ENCODE assay signal across 15 cellular contexts in genomic region chr15:39720721-39721611, GRCh38.
DNase-seq lines count a peak whose midpoint lies in the region; ATAC-seq, FAIRE-seq and TF ChIP-seq lines count a peak whose summit lies in the region.
"Had no signal": no experiment of that assay in that cellular context is flagged by ENCODE, and none has a peak within 500 bp of the region (broad histone marks: within the 10 kb centered on the region; RNA-seq: fewer than 3 reads in every experiment).

No MANE protein-coding gene starts in this region.

- intact Hi-C loops in PC-3 (cut with micrococcal nuclease), result no loop called here
- intact Hi-C loops in HepG2 (cut with micrococcal nuclease; ENCODE audit: unreplicated experiment), result no loop called here
- intact Hi-C loops in OCI-LY7 (cut with micrococcal nuclease; ENCODE audit: unreplicated experiment), result no loop called here
- intact Hi-C loops in dorsolateral prefrontal cortex (cut with DNase I), result no loop called here

- H4K20me1 ChIP-seq in GM23248 (ENCODE audit: insufficient read depth), result no peaks in the 10 kb centered on the region
- no peaks in the 10 kb centered on the region for H4K20me1 ChIP-seq in PC-3 (ENCODE audit: low read length)
- no peaks in the 10 kb centered on the region for H4K20me1 ChIP-seq in HepG2 (ENCODE audit: insufficient read depth, low read length)
- H4K20me1 ChIP-seq in OCI-LY7 (ENCODE audit: insufficient read depth, low read length), result no peaks in the 10 kb centered on the region

- H3K27me3 ChIP-seq in GM23248 (replicated peaks; ENCODE audit: insufficient read depth) (no peaks in the 10 kb centered on the region), PC-3 (ENCODE audit: low read length) (no peaks in the 10 kb centered on the region), trophoblast cell (ENCODE audit: insufficient read depth, low read length) (no peaks in the 10 kb centered on the region), HepG2 (ENCODE audit: control insufficient read depth in 1 of 2, insufficient read depth in 2 of 2, low read length in 2 of 2) (no peaks in the 10 kb centered on the region), dorsolateral prefrontal cortex (no peaks in the 10 kb centered on the region)
- H3K27me3 ChIP-seq: cardiac muscle cell had no signal

- no peaks in the 10 kb centered on the region for H3K79me2 ChIP-seq in GM23248 (ENCODE audit: insufficient read depth)
- H3K79me2 ChIP-seq in PC-3 (ENCODE audit: low read length), result no peaks in the 10 kb centered on the region
- H3K79me2 ChIP-seq in trophoblast cell (ENCODE audit: control insufficient read depth, insufficient read depth, low read length, poor library complexity), result no peaks in the 10 kb centered on the region
- no peaks in the 10 kb centered on the region for H3K79me2 ChIP-seq in HepG2 (ENCODE audit: insufficient read depth, low read length)
- no peaks in the 10 kb centered on the region for H3K79me2 ChIP-seq in OCI-LY7 (ENCODE audit: insufficient read depth, low read depth, low read length)

- POLR2A ChIA-PET in PC-3 (lab: Charles Lee; ENCODE audit: unreplicated experiment), result no interaction called here
- POLR2A ChIA-PET in HepG2 (lab: Yijun Ruan, JAX), result no interaction called here
- POLR2A ChIA-PET in OCI-LY7 (lab: Charles Lee), result interaction anchor here (0.6 kb wide), 1 partner anchor 14 kb away, joined by 3 read pairs; no protein-coding TSS in a partner anchor

- H3K36me3 ChIP-seq in GM23248 (ENCODE audit: low read depth) (no peaks in the 10 kb centered on the region), PC-3 (ENCODE audit: low read depth, low read length) (no peaks in the 10 kb centered on the region), trophoblast cell (ENCODE audit: control insufficient read depth in 1 of 2, insufficient read depth in 2 of 2, low read length in 2 of 2) (no peaks in the 10 kb centered on the region), HepG2 (replicated peaks in 1 of 2; ENCODE audit: control insufficient read depth in 1 of 2, insufficient read depth in 2 of 2, low read length in 2 of 2) (no peaks in the 10 kb centered on the region), OCI-LY7 (ENCODE audit: insufficient read depth, low read length) (no peaks in the 10 kb centered on the region)
- H3K36me3 ChIP-seq: cardiac muscle cell, WERI-Rb-1 had no signal

- BruUV-seq in PC-3 (replicated peaks; lab: Mats Ljungman, UMichigan), result no TSS peak
- BruUV-seq in HepG2 (replicated peaks; lab: Mats Ljungman, UMichigan), result no TSS peak
- BruUV-seq in OCI-LY7 (replicated peaks; lab: Mats Ljungman, UMichigan), result no TSS peak

- FAIRE-seq in HepG2 (lab: Jason Lieb, UNC), result no peak

- ATAC-seq in PC-3 (peak; percentile 63; the same call in 1 of the 2 replicates), HepG2 (no peak)
- ATAC-seq: stimulated activated effector memory CD8-positive, alpha-beta T cell treated with anti-CD3 and anti-CD28 coated beads, Interleukin-12 subunit alpha, Interleukin-12 subunit beta, amount 100 ng/mL, for 72 hours had no signal

- no peak overlapping the region for H3K14ac ChIP-seq in trophoblast cell (ENCODE audit: low read length)

- no peak for TF ChIP-seq EP300 in HepG2 (IDR thresholded peaks at IDR 0.05; ENCODE audit: low read depth in 2 of 2, low read length in 2 of 2)
- no peak for TF ChIP-seq EP300 in HepG2 (CRISPR knock-in tag; IDR thresholded peaks at IDR 0.05; ENCODE audit: borderline replicate concordance)

- DNase-seq in GM23248 (peak; percentile 70), PC-3 (peak; percentile 61), epithelial cell of prostate (ENCODE audit: low read depth, low spot score) (peak; percentile 16), trophoblast cell (peak; percentile 71 to 93), NOMO-1 (lab: John Stamatoyannopoulos, UW; ENCODE audit: unreplicated experiment in 2 of 2) (no peak), HepG2 (ENCODE audit: low spot score) (no peak), OCI-LY7 (ENCODE audit: low spot score) (no peak), dorsolateral prefrontal cortex (no peak)
- DNase-seq: DMS53, erythroblast, NCI-H2029, nucleus accumbens, WERI-Rb-1 had no signal

- no peak overlapping the region for H2BK120ac ChIP-seq in trophoblast cell (ENCODE audit: insufficient read depth, low read length, poor library complexity)

- no peak overlapping the region for H3K18ac ChIP-seq in trophoblast cell (ENCODE audit: low read length)

- no peak overlapping the region for H2AK5ac ChIP-seq in trophoblast cell (ENCODE audit: low read length)

- peak overlapping the region; percentile 11 for H2AFZ ChIP-seq in GM23248
- H2AFZ ChIP-seq in PC-3 (ENCODE audit: low read length), result no peak overlapping the region
- H2AFZ ChIP-seq in trophoblast cell (ENCODE audit: insufficient read depth, low read length, poor library complexity), result no peak overlapping the region
- H2AFZ ChIP-seq in HepG2 (ENCODE audit: low read length), result no peak overlapping the region
- H2AFZ ChIP-seq in OCI-LY7 (ENCODE audit: low read length), result no peak overlapping the region

- in situ Hi-C loops in GM23248 (cut with MboI) (no loop called here), HepG2 (cut with HindIII; ENCODE audit: extremely low pct_ligation_motif_present, low pct_unique_long_range_greater_than_20kb) (no loop called here)

- 28 to 30% methylated on average over 5 of the region's 5 CpGs for WGBS in GM23248 (ENCODE audit: low coverage in 1 of 2, low lambda C conversion rate in 2 of 2, missing lambda C conversion rate in 2 of 2), 2 experiments
- WGBS in trophoblast cell (ENCODE audit: extremely low coverage, insufficient coverage, insufficient read length), result no CpG with 5 or more reads among the region's 5 CpGs
- 27% methylated on average over 5 of the region's 5 CpGs for WGBS in HepG2 (ENCODE audit: low lambda C conversion rate)

- peaks cover 35% of the 10 kb centered on the region for H3K4me1 ChIP-seq in GM23248 (ENCODE audit: insufficient read depth)
- H3K4me1 ChIP-seq in PC-3 (ENCODE audit: insufficient read depth, low read length), result peaks cover 13% of the 10 kb centered on the region
- H3K4me1 ChIP-seq in trophoblast cell (ENCODE audit: control insufficient read depth in 1 of 2, insufficient read depth in 2 of 2, low read length in 2 of 2), result peaks cover 0 to 3% of the 10 kb centered on the region in 2 experiments
- no peaks in the 10 kb centered on the region; the same call in 1 of the 2 replicates for H3K4me1 ChIP-seq in HepG2 (ENCODE audit: insufficient read depth, low read length)
- no peaks in the 10 kb centered on the region for H3K4me1 ChIP-seq in OCI-LY7 (ENCODE audit: insufficient read depth, low read length, poor library complexity, severe bottlenecking)

- TF ChIP-seq POLR2A in HepG2 (IDR thresholded peaks at IDR 0.05; ENCODE audit: insufficient read depth in 1 of 2, low read depth in 2 of 2, low read length in 2 of 2), result no peak

- peak overlapping the region; percentile 72 for H3K4me2 ChIP-seq in GM23248 (ENCODE audit: unreplicated experiment)
- peak overlapping the region; percentile 29; the same call in 1 of the 2 replicates for H3K4me2 ChIP-seq in PC-3 (ENCODE audit: low read length)
- no peak overlapping the region for H3K4me2 ChIP-seq in trophoblast cell (ENCODE audit: low read length)
- H3K4me2 ChIP-seq in HepG2 (ENCODE audit: low read depth, low read length), result no peak overlapping the region
- H3K4me2 ChIP-seq in OCI-LY7 (ENCODE audit: low read length), result no peak overlapping the region

- H3K9ac ChIP-seq in GM23248 (peak overlapping the region; percentile 37), PC-3 (ENCODE audit: low read length) (no peak overlapping the region), trophoblast cell (ENCODE audit: low read length) (no peak overlapping the region), HepG2 (ENCODE audit: insufficient read depth, low read depth, low read length) (no peak overlapping the region)

- H3K4me3 ChIP-seq in GM23248 (peak overlapping the region; percentile 50), PC-3 (ENCODE audit: low read length) (no peak overlapping the region), trophoblast cell (ENCODE audit: low read depth, low read length) (no peak overlapping the region), HepG2 (replicated peaks in 1 of 3; ENCODE audit: insufficient read depth in 1 of 3, low read depth in 2 of 3, low read length in 3 of 3) (no peak overlapping the region), OCI-LY7 (ENCODE audit: low read depth, low read length, poor library complexity, severe bottlenecking) (no peak overlapping the region), dorsolateral prefrontal cortex (no peak overlapping the region)
- H3K4me3 ChIP-seq: cardiac muscle cell had no signal

- H3K27ac ChIP-seq in GM23248 (peak overlapping the region; percentile 63), PC-3 (ENCODE audit: low read length) (no peak overlapping the region), epithelial cell of prostate (peak overlapping the region; percentile 69), trophoblast cell (ENCODE audit: low read depth, low read length) (no peak overlapping the region), HepG2 (ENCODE audit: extremely low read length, insufficient read depth, low read length) (no peak overlapping the region), OCI-LY7 (ENCODE audit: low read depth, low read length, poor library complexity, severe bottlenecking) (no peak overlapping the region), dorsolateral prefrontal cortex (peak overlapping the region in 6 of 59 donors; percentile 1 to 21 (median 16))
- H3K27ac ChIP-seq: cardiac muscle cell, WERI-Rb-1 had no signal

- no peak overlapping the region for H3K23ac ChIP-seq in trophoblast cell (ENCODE audit: low read length)

- H3K9me2 ChIP-seq in GM23248 (ENCODE audit: insufficient read depth) (no peaks in the 10 kb centered on the region), PC-3 (replicated peaks; ENCODE audit: low read length) (no peaks in the 10 kb centered on the region), OCI-LY7 (ENCODE audit: insufficient read depth, low read length) (no peaks in the 10 kb centered on the region)

- no peak for TF ChIP-seq RAD21 in HepG2 (CRISPR knock-in tag; IDR thresholded peaks at IDR 0.05)

- CTCF ChIA-PET in PC-3 (lab: Charles Lee) (no interaction called here), HepG2 (lab: Yijun Ruan, JAX; ENCODE audit: low intra/inter-chr PET ratio, low total read pairs) (no interaction called here), OCI-LY7 (lab: Charles Lee; ENCODE audit: unreplicated experiment) (no interaction called here)

- no peaks in the 10 kb centered on the region for H3K79me1 ChIP-seq in trophoblast cell (ENCODE audit: low read length)

- no peak overlapping the region for H4K12ac ChIP-seq in trophoblast cell (ENCODE audit: low read depth, low read length)

- H2BK12ac ChIP-seq in trophoblast cell (ENCODE audit: low read length), result no peak overlapping the region

- H2BK5ac ChIP-seq in trophoblast cell (ENCODE audit: low read depth, low read length, poor library complexity), result no peak overlapping the region

- H3F3A ChIP-seq in GM23248 (ENCODE audit: insufficient read depth) (peaks cover 31% of the 10 kb centered on the region), PC-3 (ENCODE audit: low read length, unreplicated experiment) (no peaks in the 10 kb centered on the region)

- TF ChIP-seq CTCF in PC-3 (conservative IDR thresholded peaks at IDR 0.05; ENCODE audit: low read depth, low read length), result no peak
- TF ChIP-seq CTCF in HepG2 (CRISPR knock-in tag; IDR thresholded peaks at IDR 0.05), result no peak
- no peak for TF ChIP-seq CTCF in OCI-LY7 (conservative IDR thresholded peaks at IDR 0.05; ENCODE audit: low read length)
- TF ChIP-seq CTCF in dorsolateral prefrontal cortex (IDR thresholded peaks at IDR 0.05 in 54 of 56, conservative IDR thresholded peaks at IDR 0.05 in 2 of 56; ENCODE audit: low read depth in 1 of 56, partially characterized antibody in 56 of 56), result no peak

- H4K8ac ChIP-seq in trophoblast cell (ENCODE audit: low read depth, low read length), result no peak overlapping the region

- H3K4ac ChIP-seq in trophoblast cell (ENCODE audit: low read depth, low read length), result no peak overlapping the region

- H3K9me3 ChIP-seq in GM23248 (ENCODE audit: low read depth) (no peaks in the 10 kb centered on the region), PC-3 (ENCODE audit: low read length) (no peaks in the 10 kb centered on the region), trophoblast cell (ENCODE audit: insufficient read depth, low read depth, low read length) (no peaks in the 10 kb centered on the region), HepG2 (ENCODE audit: low read length) (no peaks in the 10 kb centered on the region), OCI-LY7 (ENCODE audit: low read length) (no peaks in the 10 kb centered on the region)

- H4K91ac ChIP-seq in trophoblast cell (ENCODE audit: low read depth, low read length), result no peak overlapping the region

Comparison
In these comparisons a context has a peak if more than half of its experiments do, and no peak if none do; other contexts are left out.
1. DNase-seq: peak in GM23248 (single experiment), PC-3 (single experiment), epithelial cell of prostate (single experiment) and trophoblast cell (2 of 2); none in NOMO-1 (0 of 2), HepG2 (single experiment), OCI-LY7 (single experiment) and dorsolateral prefrontal cortex (0 of 10).
2. H3K27ac ChIP-seq: peak in GM23248 (single experiment) and epithelial cell of prostate (single experiment); none in PC-3 (single experiment), trophoblast cell (single experiment), HepG2 (single experiment) and OCI-LY7 (single experiment).
3. H3K4me2 ChIP-seq: peak in GM23248 (single experiment) and PC-3 (single experiment); none in trophoblast cell (single experiment), HepG2 (single experiment) and OCI-LY7 (single experiment).